ENCODE assay signal across 8 cellular contexts in the genomic region with DNA sequence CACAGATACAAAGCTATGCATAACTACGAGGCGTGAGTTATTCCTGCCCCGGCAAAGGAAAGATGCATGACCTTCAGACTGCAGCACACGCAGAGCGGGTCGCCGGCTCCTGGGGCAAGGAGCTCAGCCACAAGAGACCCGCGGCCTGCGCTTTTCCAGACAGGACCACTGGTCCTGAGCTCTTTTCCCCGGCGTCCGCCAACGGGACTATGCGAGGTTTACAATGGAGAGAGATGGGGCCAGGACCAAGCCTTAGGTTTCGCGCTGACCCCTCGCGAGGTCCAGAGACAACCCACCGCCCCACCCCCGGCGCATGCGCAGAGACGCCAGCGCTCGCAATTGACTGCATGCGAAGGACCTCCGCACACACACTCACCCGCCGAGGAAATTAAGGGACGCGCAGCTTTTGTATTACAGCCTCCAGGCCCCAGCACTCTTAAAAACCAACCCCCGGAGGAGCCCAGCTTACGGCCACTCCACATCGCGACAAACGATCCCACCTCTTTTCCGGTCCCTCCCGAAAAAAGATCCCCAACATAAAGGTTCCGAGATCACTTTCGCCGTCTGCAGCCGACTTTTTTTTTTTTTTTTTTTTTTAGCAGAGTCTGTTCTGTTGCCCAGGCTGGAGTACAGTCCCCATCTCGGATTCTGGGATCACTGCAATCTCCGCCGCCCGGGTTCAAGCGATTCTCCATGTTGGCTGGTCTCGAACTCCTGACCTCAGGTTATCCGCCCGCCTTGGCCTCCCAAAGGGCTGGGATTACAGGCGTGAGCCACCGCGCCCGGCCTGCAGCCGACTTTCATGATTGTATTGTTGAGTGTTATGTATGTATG. TPM values are rescaled to one million over a fixed set of nuclear protein-coding genes. Genes with fewer than 3 reads are reported as not detected.
DNase-seq lines count a peak whose midpoint lies in the region; ATAC-seq, FAIRE-seq and TF ChIP-seq lines count a peak whose summit lies in the region.

COQ3 (minus strand) TSS at position 498 of the 834 bp plus-strand sequence; CDS start at position 482, 16 bp downstream.

- ATAC-seq in GM19455 (IDR thresholded peaks at IDR 0.05; ENCODE audit: unreplicated experiment) = peak; percentile 83

- intact Hi-C loops in endothelial cell of umbilical vein (cut with micrococcal nuclease) = loop anchor here (1.0 to 2.0 kb wide), 5 partner anchors 9 to 64 kb away; partner anchors contain the start of genes FAXC and PNISR

- H3K79me2 ChIP-seq in endothelial cell of umbilical vein (ENCODE audit: control insufficient read depth, insufficient read depth, low read length) = no peaks in the 10 kb centered on the region

- H3K27me3 ChIP-seq in endothelial cell of umbilical vein (ENCODE audit: control insufficient read depth in 2 of 2, insufficient read depth in 2 of 2, low read length in 2 of 2) = no peaks in the 10 kb centered on the region

- H3K9me1 ChIP-seq in endothelial cell of umbilical vein (replicated peaks; ENCODE audit: control insufficient read depth, extremely low read depth, insufficient read depth, low read length) = no peaks in the 10 kb centered on the region

- TF ChIP-seq CTCF in endothelial cell of umbilical vein (IDR thresholded peaks at IDR 0.05; ENCODE audit: extremely low read depth in 1 of 2, insufficient read depth in 1 of 2, low read depth in 1 of 2, low read length in 2 of 2) = no peak

- H3K9ac ChIP-seq in endothelial cell of umbilical vein (replicated peaks; ENCODE audit: extremely low read depth, insufficient read depth, low read length) = peak within 1 kb of the TSS; percentile 94

- TF ChIP-seq POLR2A in endothelial cell of umbilical vein (IDR thresholded peaks at IDR 0.05; ENCODE audit: low read depth, low read length) = peak; percentile 73

- H4K20me1 ChIP-seq in endothelial cell of umbilical vein (replicated peaks; ENCODE audit: control insufficient read depth, extremely low read depth, insufficient read depth, low read length) = no peaks in the 10 kb centered on the region

- no peaks in the 10 kb centered on the region for H3K9me3 ChIP-seq in endothelial cell of umbilical vein (replicated peaks; ENCODE audit: control insufficient read depth, insufficient read depth, low read length)

- H2AFZ ChIP-seq in endothelial cell of umbilical vein (ENCODE audit: low read depth, low read length) = peak within 1 kb of the TSS; percentile 88

- H3K36me3 ChIP-seq in endothelial cell of umbilical vein (ENCODE audit: control insufficient read depth in 2 of 2, extremely low read depth in 1 of 2, insufficient read depth in 2 of 2, low read length in 2 of 2) = no peaks in the 10 kb centered on the region

- dilution Hi-C loops in endothelial cell of umbilical vein (cut with MboI; ENCODE audit: extremely low pct_ligation_motif_present, low sequenced_read_pairs) = no loop called here

- CTCF ChIA-PET in endothelial cell of umbilical vein (lab: Charles Lee) = interaction anchor here (0.7 to 4.3 kb wide), 13 partner anchors 9 to 174 kb away, joined by 3 to 30 read pairs (median 5); partner anchors contain the start of genes CCNC and PNISR

- FAIRE-seq in endothelial cell of umbilical vein (lab: Jason Lieb, UNC) = no peak

- DNase-seq in COLO668 (lab: John Stamatoyannopoulos, UW; ENCODE audit: unreplicated experiment) (peak; percentile 63), HK-2 (ENCODE audit: unreplicated experiment) (peak; percentile 87), NOMO-1 treated with dmso at 0.1 percent for 144 hours (lab: John Stamatoyannopoulos, UW; ENCODE audit: unreplicated experiment) (peak; percentile 62), endothelial cell of umbilical vein (ENCODE audit: low read depth, low spot score) (peak; percentile 85), midbrain (lab: John Stamatoyannopoulos, UW) (peak; percentile 78)
- DNase-seq in activated CD8-positive, alpha-beta memory T cell treated with anti-CD3 and anti-CD28 coated beads, Interleukin-2, amount 50 U/mL, for 4 hours = peak; percentile 57
- DNase-seq in stimulated activated CD8-positive, alpha-beta memory T cell treated with anti-CD3 and anti-CD28 coated beads, Interleukin-15, amount 100 ng/mL, for 48 hours (ENCODE audit: low read depth in 2 of 2) = peak; percentile 49 to 52

- H3K4me2 ChIP-seq in endothelial cell of umbilical vein (ENCODE audit: insufficient read depth, low read length) = peak within 1 kb of the TSS; percentile 86

- H3K4me1 ChIP-seq in endothelial cell of umbilical vein (ENCODE audit: control insufficient read depth, extremely low read depth, insufficient read depth, low read length) = peaks cover 5% of the 10 kb centered on the region

- POLR2A ChIA-PET in endothelial cell of umbilical vein (lab: Charles Lee) = interaction anchor here (0.9 to 1.4 kb wide), 7 partner anchors 8 to 174 kb away, joined by 3 to 6 read pairs (median 3); partner anchors contain the start of gene CCNC

- H3K4me3 ChIP-seq in endothelial cell of umbilical vein (replicated peaks in 1 of 3; ENCODE audit: insufficient read depth in 1 of 3, low read depth in 1 of 3, low read length in 3 of 3) = peak within 1 kb of the TSS; percentile 59 to 98 (median 84)

- H3K27ac ChIP-seq in endothelial cell of umbilical vein (ENCODE audit: insufficient read depth, low read depth, low read length) = peak within 1 kb of the TSS; percentile 81

- BruUV-seq in endothelial cell of umbilical vein (replicated peaks; lab: Mats Ljungman, UMichigan) = TSS peak; percentile 64

TF ChIP-seq in endothelial cell of umbilical vein, 7 proteins besides CTCF, POLR2A, EP300 and RAD21:
- TF ChIP-seq POLR2AphosphoS5 (IDR thresholded peaks at IDR 0.05; ENCODE audit: insufficient read depth, low read depth, low read length) (peak; percentile 57), MAX (IDR thresholded peaks at IDR 0.05; ENCODE audit: insufficient read depth, insufficient read length) (no peak)

RNA-seq across cellular contexts. Expression of gene COQ3, which starts in this region (rescaled TPM):
- total RNA-seq in endothelial cell of umbilical vein = 7.5 and 9.1 TPM in 2 replicates
- 3.2 and 4.0 TPM in 2 replicates for polyA plus RNA-seq in endothelial cell of umbilical vein
- 5.8 and 6.1 TPM in 2 replicates for polyA plus RNA-seq in endothelial cell of umbilical vein (2011; cell fraction: cytosol; rRNA removed)
- 5.6 and 7.4 TPM in 2 replicates for polyA plus RNA-seq in endothelial cell of umbilical vein (2011; cell fraction: nucleus; rRNA removed)
- polyA plus RNA-seq in endothelial cell of umbilical vein (2012) = 6.6 and 9.7 TPM in 2 replicates
- 2.9 and 4.2 TPM in 2 replicates for polyA minus RNA-seq in endothelial cell of umbilical vein
- polyA minus RNA-seq in endothelial cell of umbilical vein (2011; cell fraction: cytosol; rRNA and poly(A)+ RNA removed) = 6.5 TPM
- polyA minus RNA-seq in endothelial cell of umbilical vein (2011; cell fraction: nucleus; rRNA and poly(A)+ RNA removed) = 0.43 and 1.3 TPM in 2 replicates

Comparison
In these comparisons a context has a peak if more than half of its experiments do, and no peak if none do; other contexts are left out.
1. Peak in every context shown above with its lines: DNase-seq, ATAC-seq, H3K4me3 ChIP-seq and H3K27ac ChIP-seq.